Comparison of ENCODE assay signal across 1 cellular context in genomic region chr16:57253410-57253927, GRCh38.
TF ChIP-seq lines count a peak whose summit lies in the region.

No MANE protein-coding gene starts in this region.

TF ChIP-seq in SK-N-SH treated with all-trans-retinoic acid at 6 μM for 48 hours, 23 proteins besides CTCF, POLR2A, EP300 and RAD21 (continued from another document):
- no peak for TF ChIP-seq ZFP3 (CRISPR knock-in tag; IDR thresholded peaks at IDR 0.05)
- TF ChIP-seq BACH2 (CRISPR knock-in tag; IDR thresholded peaks at IDR 0.05; ENCODE audit: borderline replicate concordance), result no peak
- no peak for TF ChIP-seq ESRRG (CRISPR knock-in tag; IDR thresholded peaks at IDR 0.05)
- TF ChIP-seq ZNF8 (CRISPR knock-in tag; IDR thresholded peaks at IDR 0.05), result no peak
- TF ChIP-seq POU6F1 (CRISPR knock-in tag; IDR thresholded peaks at IDR 0.05; ENCODE audit: borderline replicate concordance, low read depth), result no peak
- no peak for TF ChIP-seq CSDC2 (CRISPR knock-in tag; IDR thresholded peaks at IDR 0.05)
- TF ChIP-seq ZNF70 (CRISPR knock-in tag; IDR thresholded peaks at IDR 0.05), result no peak
- TF ChIP-seq ISL1 (CRISPR knock-in tag; IDR thresholded peaks at IDR 0.05), result no peak
- no peak for TF ChIP-seq PPARA (CRISPR knock-in tag; IDR thresholded peaks at IDR 0.05; ENCODE audit: borderline replicate concordance)
